ENCODE assay signal across 1 cellular context in genomic region chr10:49184642-49185111, GRCh38.
TF ChIP-seq lines count a peak whose summit lies in the region.

No MANE protein-coding gene starts in this region.

TF ChIP-seq in K562, 482 proteins besides CTCF, POLR2A, EP300 and RAD21 (continued from another document and continues in another):
- TF ChIP-seq PTRF (tag; IDR thresholded peaks at IDR 0.05) (0 out of 2 replicates have a peak, but pooled peaks have one; percentile 48), BMI1 (IDR thresholded peaks at IDR 0.05; ENCODE audit: low read length) (no peak), MTA1 (IDR thresholded peaks at IDR 0.05; ENCODE audit: borderline replicate concordance) (no peak), POLR2G (IDR thresholded peaks at IDR 0.05; ENCODE audit: low read depth, low read length) (no peak), RBM25 (IDR thresholded peaks at IDR 0.05; ENCODE audit: low read depth, low read length, severe bottlenecking) (no peak), DLX4 (CRISPR knock-in tag; IDR thresholded peaks at IDR 0.05) (no peak), ARHGAP35 (IDR thresholded peaks at IDR 0.05; ENCODE audit: partially characterized antibody) (no peak), BCOR (IDR thresholded peaks at IDR 0.05) (no peak), TGIF2 (CRISPR knock-in tag; IDR thresholded peaks at IDR 0.05) (no peak), SMC3 (conservative IDR thresholded peaks at IDR 0.05; ENCODE audit: insufficient read depth, low read depth, low read length) (no peak), SP2 (IDR thresholded peaks at IDR 0.05; ENCODE audit: extremely low read depth, low read depth, low read length, poor library complexity, severe bottlenecking) (no peak), YY1 (IDR thresholded peaks at IDR 0.05; ENCODE audit: borderline replicate concordance in 1 of 3, control insufficient read depth in 1 of 3, extremely low read depth in 1 of 3, insufficient read depth in 3 of 3, insufficient read length in 1 of 3, insufficient replicate concordance in 2 of 3, low read depth in 1 of 3, low read length in 2 of 3) (peak in 2 of 3 experiments; percentile 17 to 24), ZNF76 (CRISPR knock-in tag; IDR thresholded peaks at IDR 0.05; ENCODE audit: borderline replicate concordance) (no peak), SMAD1 (IDR thresholded peaks at IDR 0.05; ENCODE audit: low read depth, low read length, partially characterized antibody) (no peak), NR2C1 (IDR thresholded peaks at IDR 0.05) (no peak), NR2C1 (tag; IDR thresholded peaks at IDR 0.05) (0 out of 2 replicates have a peak, but pooled peaks have one; percentile 21), CTBP1 (IDR thresholded peaks at IDR 0.05; ENCODE audit: borderline replicate concordance) (no peak; the same call in 1 of the 2 replicates), PTTG1 (tag; IDR thresholded peaks at IDR 0.05; ENCODE audit: low read depth) (no peak), FOXA1 (IDR thresholded peaks at IDR 0.05; ENCODE audit: borderline replicate concordance) (no peak), SMARCA4 (IDR thresholded peaks at IDR 0.05) (0 out of 2 replicates have a peak, but pooled peaks have one; percentile 10), NUFIP1 (IDR thresholded peaks at IDR 0.05; ENCODE audit: partially characterized antibody) (peak; percentile 33), KAT2B (IDR thresholded peaks at IDR 0.05; ENCODE audit: low read depth, low read length) (no peak), FOS (IDR thresholded peaks at IDR 0.05; ENCODE audit: extremely low read depth, insufficient read length) (no peak), HMGXB4 (CRISPR knock-in tag; IDR thresholded peaks at IDR 0.05) (no peak), MAFK (IDR thresholded peaks at IDR 0.05; ENCODE audit: low read length) (no peak), ZNF347 (CRISPR knock-in tag; IDR thresholded peaks at IDR 0.05; ENCODE audit: low read depth) (no peak), PCBP2 (IDR thresholded peaks at IDR 0.05; ENCODE audit: low read depth, low read length, poor library complexity, severe bottlenecking) (no peak), ZNF77 (CRISPR knock-in tag; IDR thresholded peaks at IDR 0.05) (no peak), ELF1 (tag; IDR thresholded peaks at IDR 0.05) (0 out of 2 replicates have a peak, but pooled peaks have one; percentile 8), HDAC1 (IDR thresholded peaks at IDR 0.05) (peak in 1 of 2 experiments; percentile 54; a peak in 1 of 4 replicates), TRIM28 (IDR thresholded peaks at IDR 0.05) (no peak), RHOXF2B (CRISPR knock-in tag; conservative IDR thresholded peaks at IDR 0.05) (no peak), NFATC3 (IDR thresholded peaks at IDR 0.05) (no peak), IRF9 (tag; IDR thresholded peaks at IDR 0.05) (no peak), ZNF212 (CRISPR knock-in tag; IDR thresholded peaks at IDR 0.05) (no peak), DMBX1 (CRISPR knock-in tag; IDR thresholded peaks at IDR 0.05; ENCODE audit: borderline replicate concordance) (peak; percentile 70; the same call in 1 of the 2 replicates), SREBF1 (IDR thresholded peaks at IDR 0.05; ENCODE audit: borderline replicate concordance, low read depth, low read length) (no peak), NR4A1 (CRISPR knock-in tag; IDR thresholded peaks at IDR 0.05) (no peak), NR4A1 (tag; IDR thresholded peaks at IDR 0.05) (peak; percentile 62; the same call in 1 of the 2 replicates), CBX2 (IDR thresholded peaks at IDR 0.05; ENCODE audit: insufficient read depth, low read length, poor library complexity, severe bottlenecking) (no peak), ELF2 (CRISPR knock-in tag; IDR thresholded peaks at IDR 0.05) (peak; percentile 51; the same call in 1 of the 2 replicates), TARDBP (IDR thresholded peaks at IDR 0.05) (no peak), EP400 (IDR thresholded peaks at IDR 0.05) (peak; percentile 50), POLR2AphosphoS5 (IDR thresholded peaks at IDR 0.05; ENCODE audit: control insufficient read depth, insufficient read depth, low read depth, low read length) (no peak), RB1 (IDR thresholded peaks at IDR 0.05; ENCODE audit: low read depth) (no peak)
- TF ChIP-seq, protein P1, sequence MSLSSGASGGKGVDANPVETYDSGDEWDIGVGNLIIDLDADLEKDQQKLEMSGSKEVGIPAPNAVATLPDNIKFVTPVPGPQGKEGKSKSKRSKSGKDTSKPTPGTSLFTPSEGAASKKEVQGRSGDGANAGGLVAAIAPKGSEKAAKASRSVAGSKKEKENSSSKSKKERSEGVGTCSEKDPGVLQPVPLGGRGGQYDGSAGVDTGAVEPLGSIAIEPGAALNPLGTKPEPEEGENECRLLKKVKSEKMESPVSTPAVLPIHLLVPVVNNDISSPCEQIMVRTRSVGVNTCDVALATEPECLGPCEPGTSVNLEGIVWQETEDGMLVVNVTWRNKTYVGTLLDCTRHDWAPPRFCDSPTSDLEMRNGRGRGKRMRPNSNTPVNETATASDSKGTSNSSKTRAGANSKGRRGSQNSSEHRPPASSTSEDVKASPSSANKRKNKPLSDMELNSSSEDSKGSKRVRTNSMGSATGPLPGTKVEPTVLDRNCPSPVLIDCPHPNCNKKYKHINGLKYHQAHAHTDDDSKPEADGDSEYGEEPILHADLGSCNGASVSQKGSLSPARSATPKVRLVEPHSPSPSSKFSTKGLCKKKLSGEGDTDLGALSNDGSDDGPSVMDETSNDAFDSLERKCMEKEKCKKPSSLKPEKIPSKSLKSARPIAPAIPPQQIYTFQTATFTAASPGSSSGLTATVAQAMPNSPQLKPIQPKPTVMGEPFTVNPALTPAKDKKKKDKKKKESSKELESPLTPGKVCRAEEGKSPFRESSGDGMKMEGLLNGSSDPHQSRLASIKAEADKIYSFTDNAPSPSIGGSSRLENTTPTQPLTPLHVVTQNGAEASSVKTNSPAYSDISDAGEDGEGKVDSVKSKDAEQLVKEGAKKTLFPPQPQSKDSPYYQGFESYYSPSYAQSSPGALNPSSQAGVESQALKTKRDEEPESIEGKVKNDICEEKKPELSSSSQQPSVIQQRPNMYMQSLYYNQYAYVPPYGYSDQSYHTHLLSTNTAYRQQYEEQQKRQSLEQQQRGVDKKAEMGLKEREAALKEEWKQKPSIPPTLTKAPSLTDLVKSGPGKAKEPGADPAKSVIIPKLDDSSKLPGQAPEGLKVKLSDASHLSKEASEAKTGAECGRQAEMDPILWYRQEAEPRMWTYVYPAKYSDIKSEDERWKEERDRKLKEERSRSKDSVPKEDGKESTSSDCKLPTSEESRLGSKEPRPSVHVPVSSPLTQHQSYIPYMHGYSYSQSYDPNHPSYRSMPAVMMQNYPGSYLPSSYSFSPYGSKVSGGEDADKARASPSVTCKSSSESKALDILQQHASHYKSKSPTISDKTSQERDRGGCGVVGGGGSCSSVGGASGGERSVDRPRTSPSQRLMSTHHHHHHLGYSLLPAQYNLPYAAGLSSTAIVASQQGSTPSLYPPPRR (CRISPR knock-in tag; IDR thresholded peaks at IDR 0.05; ENCODE audit: borderline replicate concordance) = no peak
- TF ChIP-seq, protein P2, sequence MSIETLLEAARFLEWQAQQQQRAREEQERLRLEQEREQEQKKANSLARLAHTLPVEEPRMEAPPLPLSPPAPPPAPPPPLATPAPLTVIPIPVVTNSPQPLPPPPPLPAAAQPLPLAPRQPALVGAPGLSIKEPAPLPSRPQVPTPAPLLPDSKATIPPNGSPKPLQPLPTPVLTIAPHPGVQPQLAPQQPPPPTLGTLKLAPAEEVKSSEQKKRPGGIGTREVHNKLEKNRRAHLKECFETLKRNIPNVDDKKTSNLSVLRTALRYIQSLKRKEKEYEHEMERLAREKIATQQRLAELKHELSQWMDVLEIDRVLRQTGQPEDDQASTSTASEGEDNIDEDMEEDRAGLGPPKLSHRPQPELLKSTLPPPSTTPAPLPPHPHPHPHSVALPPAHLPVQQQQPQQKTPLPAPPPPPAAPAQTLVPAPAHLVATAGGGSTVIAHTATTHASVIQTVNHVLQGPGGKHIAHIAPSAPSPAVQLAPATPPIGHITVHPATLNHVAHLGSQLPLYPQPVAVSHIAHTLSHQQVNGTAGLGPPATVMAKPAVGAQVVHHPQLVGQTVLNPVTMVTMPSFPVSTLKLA (conservative IDR thresholded peaks at IDR 0.05) = no peak; a peak in 1 of 4 replicates
- TF ChIP-seq, protein P3, sequence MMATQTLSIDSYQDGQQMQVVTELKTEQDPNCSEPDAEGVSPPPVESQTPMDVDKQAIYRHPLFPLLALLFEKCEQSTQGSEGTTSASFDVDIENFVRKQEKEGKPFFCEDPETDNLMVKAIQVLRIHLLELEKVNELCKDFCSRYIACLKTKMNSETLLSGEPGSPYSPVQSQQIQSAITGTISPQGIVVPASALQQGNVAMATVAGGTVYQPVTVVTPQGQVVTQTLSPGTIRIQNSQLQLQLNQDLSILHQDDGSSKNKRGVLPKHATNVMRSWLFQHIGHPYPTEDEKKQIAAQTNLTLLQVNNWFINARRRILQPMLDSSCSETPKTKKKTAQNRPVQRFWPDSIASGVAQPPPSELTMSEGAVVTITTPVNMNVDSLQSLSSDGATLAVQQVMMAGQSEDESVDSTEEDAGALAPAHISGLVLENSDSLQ (IDR thresholded peaks at IDR 0.05) = no peak
- TF ChIP-seq, protein P4, sequence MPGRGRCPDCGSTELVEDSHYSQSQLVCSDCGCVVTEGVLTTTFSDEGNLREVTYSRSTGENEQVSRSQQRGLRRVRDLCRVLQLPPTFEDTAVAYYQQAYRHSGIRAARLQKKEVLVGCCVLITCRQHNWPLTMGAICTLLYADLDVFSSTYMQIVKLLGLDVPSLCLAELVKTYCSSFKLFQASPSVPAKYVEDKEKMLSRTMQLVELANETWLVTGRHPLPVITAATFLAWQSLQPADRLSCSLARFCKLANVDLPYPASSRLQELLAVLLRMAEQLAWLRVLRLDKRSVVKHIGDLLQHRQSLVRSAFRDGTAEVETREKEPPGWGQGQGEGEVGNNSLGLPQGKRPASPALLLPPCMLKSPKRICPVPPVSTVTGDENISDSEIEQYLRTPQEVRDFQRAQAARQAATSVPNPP (IDR thresholded peaks at IDR 0.05; ENCODE audit: borderline replicate concordance, insufficient read depth, insufficient read length) = no peak
- TF ChIP-seq, protein P5, sequence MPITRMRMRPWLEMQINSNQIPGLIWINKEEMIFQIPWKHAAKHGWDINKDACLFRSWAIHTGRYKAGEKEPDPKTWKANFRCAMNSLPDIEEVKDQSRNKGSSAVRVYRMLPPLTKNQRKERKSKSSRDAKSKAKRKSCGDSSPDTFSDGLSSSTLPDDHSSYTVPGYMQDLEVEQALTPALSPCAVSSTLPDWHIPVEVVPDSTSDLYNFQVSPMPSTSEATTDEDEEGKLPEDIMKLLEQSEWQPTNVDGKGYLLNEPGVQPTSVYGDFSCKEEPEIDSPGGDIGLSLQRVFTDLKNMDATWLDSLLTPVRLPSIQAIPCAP (CRISPR knock-in tag; IDR thresholded peaks at IDR 0.05; ENCODE audit: borderline replicate concordance) = no peak
- TF ChIP-seq, protein P6, sequence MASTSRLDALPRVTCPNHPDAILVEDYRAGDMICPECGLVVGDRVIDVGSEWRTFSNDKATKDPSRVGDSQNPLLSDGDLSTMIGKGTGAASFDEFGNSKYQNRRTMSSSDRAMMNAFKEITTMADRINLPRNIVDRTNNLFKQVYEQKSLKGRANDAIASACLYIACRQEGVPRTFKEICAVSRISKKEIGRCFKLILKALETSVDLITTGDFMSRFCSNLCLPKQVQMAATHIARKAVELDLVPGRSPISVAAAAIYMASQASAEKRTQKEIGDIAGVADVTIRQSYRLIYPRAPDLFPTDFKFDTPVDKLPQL (IDR thresholded peaks at IDR 0.05; ENCODE audit: extremely low read depth, insufficient read length) = no peak
- TF ChIP-seq, protein P7, sequence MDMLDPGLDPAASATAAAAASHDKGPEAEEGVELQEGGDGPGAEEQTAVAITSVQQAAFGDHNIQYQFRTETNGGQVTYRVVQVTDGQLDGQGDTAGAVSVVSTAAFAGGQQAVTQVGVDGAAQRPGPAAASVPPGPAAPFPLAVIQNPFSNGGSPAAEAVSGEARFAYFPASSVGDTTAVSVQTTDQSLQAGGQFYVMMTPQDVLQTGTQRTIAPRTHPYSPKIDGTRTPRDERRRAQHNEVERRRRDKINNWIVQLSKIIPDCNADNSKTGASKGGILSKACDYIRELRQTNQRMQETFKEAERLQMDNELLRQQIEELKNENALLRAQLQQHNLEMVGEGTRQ (CRISPR knock-in tag; IDR thresholded peaks at IDR 0.05) = no peak
